In the genomic region with DNA sequence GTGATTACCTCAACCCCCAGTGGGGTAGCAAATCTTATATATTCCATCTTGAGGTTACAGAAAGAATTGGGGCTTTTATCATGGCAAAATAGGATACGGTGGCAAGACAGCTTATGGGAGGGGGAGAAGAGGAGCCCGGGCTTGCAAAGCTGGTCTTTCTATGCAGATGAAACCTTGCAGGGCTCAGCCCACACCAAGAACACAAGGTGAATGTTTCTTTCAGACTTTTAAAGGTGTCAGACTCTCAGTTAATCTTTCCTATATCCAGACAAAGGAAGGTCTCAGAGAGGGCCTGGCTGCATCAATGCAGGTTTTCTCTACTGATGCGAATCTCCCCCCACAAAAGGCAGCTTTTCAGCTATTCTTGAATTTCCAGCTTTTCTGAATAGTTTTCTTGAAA, we compare ENCODE assay signal across 36 cellular contexts.
"Had no signal": no experiment of that assay in that cellular context is flagged by ENCODE, and none has a peak within 500 bp of the region (broad histone marks: within the 10 kb centered on the region; RNA-seq: fewer than 3 reads in every experiment).

No MANE protein-coding gene starts in this region.

- H3K9me3 ChIP-seq: adrenal gland, ascending aorta had no signal

- ATAC-seq: activated CD8-positive, alpha-beta T cell treated with anti-CD3 and anti-CD28 coated beads for 36 hours; activated naive CD4-positive, alpha-beta T cell treated with anti-CD3 and anti-CD28 coated beads, Interleukin-2, amount 50 U/mL, for 72 hours; activated T-cell treated with anti-CD3 and anti-CD28 coated beads, Interleukin-2, amount 50 U/mL, for 4 hours; activated T-cell treated with anti-CD3 and anti-CD28 coated beads, Interleukin-2, amount 50 U/mL, for 72 hours; activated T-helper 17 cell treated with anti-CD3 and anti-CD28 coated beads, Interleukin-2, amount 50 U/mL, for 72 hours had no signal

- H3K27ac Mint-ChIP-seq: activated B cell treated with CpG ODN at 0.5 μM for 24 hours; activated CD4-positive, alpha-beta memory T cell treated with anti-CD3 and anti-CD28 coated beads for 36 hours; activated CD4-positive, alpha-beta T cell treated with anti-CD3 and anti-CD28 coated beads, Interleukin-2, amount 10 ng/mL, durations not matched to agents 24 days and 14 days; activated CD8-positive, alpha-beta T cell treated with anti-CD3 and anti-CD28 coated beads for 36 hours; activated naive CD4-positive, alpha-beta T cell treated with anti-CD3 and anti-CD28 coated beads for 36 hours; activated naive CD4-positive, alpha-beta T cell treated with anti-CD3 and anti-CD28 coated beads, Interleukin-2, amount 50 U/mL, for 72 hours; activated naive CD8-positive, alpha-beta T cell treated with anti-CD3 and anti-CD28 coated beads for 36 hours; activated T-cell treated with anti-CD3 and anti-CD28 coated beads, Interleukin-2, amount 50 U/mL, for 72 hours; activated T-helper 1 cell treated with anti-CD3 and anti-CD28 coated beads, Interleukin-12 subunit alpha, Interleukin-12 subunit beta, Interleukin-2, Interleukin-4 antibody, amounts not matched to agents 30 ng/mL and 10 ng/mL and 1 ng/mL, durations not matched to agents 14 hours and 24 hours and 36 hours; activated T-helper 17 cell treated with anti-CD3 and anti-CD28 coated beads, Interleukin-2, amount 50 U/mL, for 72 hours; brain; T-helper 1 cell treated with Interleukin-12 subunit alpha and Interleukin-12 subunit beta and Interleukin-4 antibody, amounts not matched to agents 30 μg/mL and 1 μg/mL, for 36 hours; T-helper 2 cell treated with Interferon-gamma antibody and Interleukin-4, amounts not matched to agents 5 μg/mL and 100 μg/mL, for 36 hours had no signal

- H3K36me3 ChIP-seq: adrenal gland, ascending aorta, cardiac muscle cell had no signal

- H3K4me3 Mint-ChIP-seq: activated B cell treated with CpG ODN at 0.5 μM for 24 hours; activated CD4-positive, alpha-beta memory T cell treated with anti-CD3 and anti-CD28 coated beads for 36 hours; activated CD4-positive, alpha-beta T cell treated with anti-CD3 and anti-CD28 coated beads, Interleukin-2, amount 10 ng/mL, durations not matched to agents 24 days and 14 days; activated CD8-positive, alpha-beta T cell treated with anti-CD3 and anti-CD28 coated beads for 36 hours; activated naive CD4-positive, alpha-beta T cell treated with anti-CD3 and anti-CD28 coated beads for 36 hours; activated naive CD8-positive, alpha-beta T cell treated with anti-CD3 and anti-CD28 coated beads for 36 hours; activated T-cell treated with anti-CD3 and anti-CD28 coated beads, Interleukin-2, amount 50 U/mL, for 4 hours; activated T-cell treated with anti-CD3 and anti-CD28 coated beads, Interleukin-2, amount 50 U/mL, for 72 hours; activated T-helper 1 cell treated with anti-CD3 and anti-CD28 coated beads, Interleukin-12 subunit alpha, Interleukin-12 subunit beta, Interleukin-2, Interleukin-4 antibody, amounts not matched to agents 30 ng/mL and 10 ng/mL and 1 ng/mL, durations not matched to agents 14 hours and 24 hours and 36 hours; activated T-helper 17 cell treated with anti-CD3 and anti-CD28 coated beads, Interleukin-2, amount 50 U/mL, for 72 hours; central memory CD8-positive, alpha-beta T cell; T-helper 1 cell treated with Interleukin-12 subunit alpha and Interleukin-12 subunit beta and Interleukin-4 antibody, amounts not matched to agents 30 μg/mL and 1 μg/mL, for 36 hours; T-helper 2 cell treated with Interferon-gamma antibody and Interleukin-4, amounts not matched to agents 5 μg/mL and 100 μg/mL, for 36 hours had no signal

- H3K27me3 ChIP-seq: ascending aorta had no signal

- DNase-seq: activated B cell treated with CpG ODN at 0.5 μM for 24 hours; activated CD4-positive, alpha-beta memory T cell treated with anti-CD3 and anti-CD28 coated beads for 36 hours; activated CD4-positive, alpha-beta T cell treated with anti-CD3 and anti-CD28 coated beads for 4 hours; activated CD4-positive, alpha-beta T cell treated with anti-CD3 and anti-CD28 coated beads, Interleukin-2, amount 10 ng/mL, durations not matched to agents 24 days and 14 days; activated CD4-positive, alpha-beta T cell treated with anti-CD3 and anti-CD28 coated beads, Interleukin-2, amount 50 U/mL, for 1 hour; activated CD4-positive, alpha-beta T cell treated with anti-CD3 and anti-CD28 coated beads, Interleukin-2, amount 50 U/mL, for 4 hours; activated CD4-positive, CD25-positive, alpha-beta regulatory T cell treated with anti-CD3 and anti-CD28 coated beads, Interleukin-2, amount 50 U/mL, for 72 hours; activated CD8-positive, alpha-beta memory T cell treated with anti-CD3 and anti-CD28 coated beads, Interleukin-2, amount 50 U/mL, for 4 hours; activated CD8-positive, alpha-beta T cell treated with anti-CD3 and anti-CD28 coated beads for 36 hours; activated effector memory CD4-positive, alpha-beta T cell treated with anti-CD3 and anti-CD28 coated beads, Interleukin-2, amount 50 U/mL, for 16 hours; activated gamma-delta T cell treated with Interleukin-2 at 50 U/mL for 16 hours; activated naive CD4-positive, alpha-beta T cell; activated naive CD4-positive, alpha-beta T cell treated with anti-CD3 and anti-CD28 coated beads for 36 hours; activated naive CD4-positive, alpha-beta T cell treated with anti-CD3 and anti-CD28 coated beads, Interleukin-2, amount 50 U/mL, for 16 hours; activated naive CD8-positive, alpha-beta T cell treated with anti-CD3 and anti-CD28 coated beads for 36 hours; activated T-cell treated with anti-CD3 and anti-CD28 coated beads for 4 hours; activated T-cell treated with anti-CD3 and anti-CD28 coated beads, Interleukin-2, amount 50 U/mL, for 1 hour; activated T-cell treated with anti-CD3 and anti-CD28 coated beads, Interleukin-2, amount 50 U/mL, for 4 hours; activated T-cell treated with anti-CD3 and anti-CD28 coated beads, Interleukin-2, amount 50 U/mL, for 72 hours; adrenal gland; amniotic stem cell; caudate nucleus; SW 1271; T-helper 1 cell; T-helper 2 cell; T-helper 9 cell had no signal

- H3K4me3 ChIP-seq: adrenal gland, ascending aorta, cardiac muscle cell had no signal

- H3K36me3 Mint-ChIP-seq: activated CD4-positive, alpha-beta memory T cell treated with anti-CD3 and anti-CD28 coated beads for 36 hours; activated naive CD4-positive, alpha-beta T cell treated with anti-CD3 and anti-CD28 coated beads, Interleukin-2, amount 50 U/mL, for 72 hours; activated naive CD8-positive, alpha-beta T cell treated with anti-CD3 and anti-CD28 coated beads for 36 hours; brain had no signal

- H3K27ac ChIP-seq: adrenal gland, ascending aorta, cardiac muscle cell, VCaP had no signal

- H3K9me3 Mint-ChIP-seq: activated B cell treated with CpG ODN at 0.5 μM for 24 hours; activated CD4-positive, alpha-beta T cell treated with anti-CD3 and anti-CD28 coated beads, Interleukin-2, amount 10 ng/mL, durations not matched to agents 24 days and 14 days; activated CD8-positive, alpha-beta T cell treated with anti-CD3 and anti-CD28 coated beads for 36 hours; activated naive CD4-positive, alpha-beta T cell treated with anti-CD3 and anti-CD28 coated beads for 36 hours; activated naive CD4-positive, alpha-beta T cell treated with anti-CD3 and anti-CD28 coated beads, Interleukin-2, amount 50 U/mL, for 72 hours; activated T-cell treated with anti-CD3 and anti-CD28 coated beads, Interleukin-2, amount 50 U/mL, for 4 hours; activated T-helper 1 cell treated with anti-CD3 and anti-CD28 coated beads, Interleukin-12 subunit alpha, Interleukin-12 subunit beta, Interleukin-2, Interleukin-4 antibody, amounts not matched to agents 30 ng/mL and 10 ng/mL and 1 ng/mL, durations not matched to agents 14 hours and 24 hours and 36 hours; activated T-helper 17 cell treated with anti-CD3 and anti-CD28 coated beads, Interleukin-2, amount 50 U/mL, for 72 hours; central memory CD8-positive, alpha-beta T cell; T-helper 1 cell treated with Interleukin-12 subunit alpha and Interleukin-12 subunit beta and Interleukin-4 antibody, amounts not matched to agents 30 μg/mL and 1 μg/mL, for 36 hours; T-helper 2 cell treated with Interferon-gamma antibody and Interleukin-4, amounts not matched to agents 5 μg/mL and 100 μg/mL, for 36 hours had no signal
